In the genomic region with DNA sequence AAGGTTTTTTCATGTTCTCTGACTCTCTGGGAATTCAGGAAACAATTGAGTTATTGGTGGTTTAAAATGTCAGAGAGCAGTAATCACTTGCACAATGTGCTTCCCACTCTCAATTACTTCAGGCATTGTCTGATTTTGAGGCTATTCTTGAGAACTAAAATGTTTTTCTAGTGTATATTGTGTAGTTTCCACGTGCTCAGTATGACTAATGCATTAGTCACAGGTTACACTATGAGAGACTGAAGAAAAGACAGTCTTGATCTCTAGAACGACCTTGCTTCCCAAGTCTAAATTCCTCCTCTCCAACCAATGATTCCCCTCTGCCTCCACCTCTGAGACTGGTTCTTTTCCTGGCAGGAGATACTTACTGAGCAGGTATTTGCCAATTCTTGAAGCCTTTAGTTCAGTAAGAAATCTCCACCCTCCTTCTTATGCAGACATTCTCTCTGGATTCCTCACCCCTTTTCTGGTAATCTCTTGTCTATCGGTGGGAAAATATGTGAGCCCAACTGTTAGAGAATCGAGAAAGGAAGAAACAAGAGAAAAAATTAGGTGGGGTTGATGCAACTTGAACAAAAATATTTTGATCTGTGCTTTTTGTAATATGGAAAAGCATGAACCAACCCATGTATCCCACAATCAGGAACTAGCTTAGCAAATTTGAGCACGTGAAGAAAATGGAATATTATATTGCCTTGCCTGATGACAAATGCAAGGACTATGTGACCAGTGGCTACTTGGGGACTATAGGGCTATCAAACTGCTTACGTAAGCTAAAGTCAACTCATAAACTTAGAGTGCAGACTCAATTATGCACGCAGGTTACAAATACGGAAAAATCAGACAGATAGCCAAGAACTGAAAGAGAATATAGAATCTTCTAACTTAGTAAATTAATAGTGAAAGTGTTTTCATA, we compare ENCODE assay signal across 8 cellular contexts.
DNase-seq lines count a peak whose midpoint lies in the region; ATAC-seq and TF ChIP-seq lines count a peak whose summit lies in the region.

No MANE protein-coding gene starts in this region.

- no peak for DNase-seq in activated T-cell treated with anti-CD3 and anti-CD28 coated beads, Interleukin-2, amount 50 U/mL, for 24 hours
- DNase-seq in activated T-cell treated with anti-CD3 and anti-CD28 coated beads for 4 hours (no peak), SJSA1 (ENCODE audit: low read depth in 1 of 2, low spot score in 2 of 2) (peak in 1 of 2 experiments; percentile 94), esophagus squamous epithelium (lab: John Stamatoyannopoulos, UW) (no peak), DMS114 treated with DMSO at 0.1 percent for 48 hours (lab: John Stamatoyannopoulos, UW; ENCODE audit: unreplicated experiment) (no peak)
- no peak for DNase-seq in activated naive CD4-positive, alpha-beta T cell treated with anti-CD3 and anti-CD28 coated beads, Interleukin-2, amount 50 U/mL, for 16 hours

- H3K27ac Mint-ChIP-seq in activated T-cell treated with anti-CD3 and anti-CD28 coated beads, Interleukin-2, amount 50 U/mL, for 24 hours = peak overlapping the region; percentile 78

- H3K27me3 Mint-ChIP-seq in activated T-cell treated with anti-CD3 and anti-CD28 coated beads, Interleukin-2, amount 50 U/mL, for 24 hours = no peaks in the 10 kb centered on the region

- peaks cover 9% of the 10 kb centered on the region for H3K9me3 ChIP-seq in SJSA1 (replicated peaks)
- no peaks in the 10 kb centered on the region for H3K9me3 ChIP-seq in esophagus squamous epithelium

- no peak for TF ChIP-seq POLR2A in esophagus squamous epithelium (IDR thresholded peaks at IDR 0.05)

- H3K4me3 ChIP-seq in SJSA1 (no peak overlapping the region), esophagus squamous epithelium (no peak overlapping the region), skin epidermis (no peak overlapping the region)

- H3K4me3 Mint-ChIP-seq in activated T-cell treated with anti-CD3 and anti-CD28 coated beads, Interleukin-2, amount 50 U/mL, for 24 hours = no peak overlapping the region

- H3K4me1 ChIP-seq in SJSA1 (replicated peaks) = peaks cover 66% of the 10 kb centered on the region
- peaks cover 9 to 34% (median 13%) of the 10 kb centered on the region in 3 donors for H3K4me1 ChIP-seq in esophagus squamous epithelium

- H3K9me3 Mint-ChIP-seq in activated T-cell treated with anti-CD3 and anti-CD28 coated beads, Interleukin-2, amount 50 U/mL, for 24 hours = peaks cover 3% of the 10 kb centered on the region

- peak overlapping the region; percentile 97 for H3K27ac ChIP-seq in SJSA1
- H3K27ac ChIP-seq in esophagus squamous epithelium = peak overlapping the region; percentile 35 to 63 (median 54)
- peak overlapping the region in 16 of 21 experiments; percentile 10 to 70 (median 47) for H3K27ac ChIP-seq in skin epidermis

- no peak for ATAC-seq in GM18858 (IDR thresholded peaks at IDR 0.05; ENCODE audit: unreplicated experiment)

- H3K4me1 Mint-ChIP-seq in activated T-cell treated with anti-CD3 and anti-CD28 coated beads, Interleukin-2, amount 50 U/mL, for 24 hours (ENCODE audit: low read depth) = peaks cover 46% of the 10 kb centered on the region

- H3K36me3 ChIP-seq in SJSA1 = peaks cover 8% of the 10 kb centered on the region
- no peaks in the 10 kb centered on the region for H3K36me3 ChIP-seq in esophagus squamous epithelium

- H3K36me3 Mint-ChIP-seq in activated T-cell treated with anti-CD3 and anti-CD28 coated beads, Interleukin-2, amount 50 U/mL, for 24 hours (ENCODE audit: low read depth) = no peaks in the 10 kb centered on the region

- H3K27me3 ChIP-seq in SJSA1 (replicated peaks) (no peaks in the 10 kb centered on the region), esophagus squamous epithelium (no peaks in the 10 kb centered on the region)

- WGBS in esophagus squamous epithelium, 2 donors = 39 to 44% methylated on average over 8 of the region's 8 CpGs

- intact Hi-C loops in esophagus squamous epithelium (cut with DNase I) = no loop called here

- no peak for TF ChIP-seq CTCF in esophagus squamous epithelium (IDR thresholded peaks at IDR 0.05)

Comparison
In these comparisons a context has a peak if more than half of its experiments do, and no peak if none do; other contexts are left out.
1. H3K27ac ChIP-seq: peak in every context shown above with its lines; median percentile 97 in SJSA1; 54 in esophagus squamous epithelium; 47 in skin epidermis.